In genomic region chr19:32266453-32266852, GRCh38 we compare ENCODE assay signal across 27 cellular contexts.
"Had no signal": no experiment of that assay in that cellular context is flagged by ENCODE, and none has a peak within 500 bp of the region (broad histone marks: within the 10 kb centered on the region; RNA-seq: fewer than 3 reads in every experiment).

No MANE protein-coding gene starts in this region.

- DNase-seq: hypothalamus; immature natural killer cell; kidney; left colon; left lung; lower lobe of right lung; mammary epithelial cell; mesenchymal stem cell; naive thymus-derived CD8-positive, alpha-beta T cell; ovary; stimulated activated CD4-positive, alpha-beta T cell treated with anti-CD3 and anti-CD28 coated beads, Interleukin-12 subunit alpha, Interleukin-12 subunit beta, amount 100 ng/mL, for 4 hours; stimulated activated CD4-positive, alpha-beta T cell treated with anti-CD3 and anti-CD28 coated beads, Interleukin-15, amount 100 ng/mL, for 24 hours; stimulated activated CD4-positive, alpha-beta T cell treated with anti-CD3 and anti-CD28 coated beads, Interleukin-2, amount 100 ng/mL, for 24 hours; stimulated activated CD4-positive, alpha-beta T cell treated with anti-CD3 and anti-CD28 coated beads, Interleukin-4, amount 100 ng/mL, for 1 hour; stimulated activated naive B cell treated with anti-CD40 and anti-IgM and Interleukin-4, amounts not matched to agents 10 μg/mL and 1 μg/mL and 100 μg/mL, for 72 hours; stimulated activated naive CD8-positive, alpha-beta T cell treated with anti-CD3 and anti-CD28 coated beads, Interleukin-15, Interleukin-2, amounts not matched to agents 100 U/mL and 50 U/mL, for 24 hours; stomach; tibial artery; trophoblast cell; upper lobe of right lung had no signal

- H3K9me3 Mint-ChIP-seq: immature natural killer cell, nephron, neural progenitor cell had no signal

- H3K4me1 ChIP-seq: left lung, lower lobe of right lung, right atrium auricular region, stomach, tibial artery, upper lobe of right lung had no signal

- H3K36me3 Mint-ChIP-seq: immature natural killer cell; naive thymus-derived CD8-positive, alpha-beta T cell; neural progenitor cell; stimulated activated naive B cell treated with anti-CD40 and anti-IgM and Interleukin-4, amounts not matched to agents 10 μg/mL and 1 μg/mL and 100 μg/mL, for 72 hours had no signal

- H3K4me3 Mint-ChIP-seq: immature natural killer cell; naive thymus-derived CD8-positive, alpha-beta T cell; nephron; neural progenitor cell; stimulated activated naive B cell treated with anti-CD40 and anti-IgM and Interleukin-4, amounts not matched to agents 10 μg/mL and 1 μg/mL and 100 μg/mL, for 72 hours had no signal

- H3K4me1 Mint-ChIP-seq: immature natural killer cell; naive thymus-derived CD8-positive, alpha-beta T cell; stimulated activated naive B cell treated with anti-CD40 and anti-IgM and Interleukin-4, amounts not matched to agents 10 μg/mL and 1 μg/mL and 100 μg/mL, for 72 hours had no signal

- H3K36me3 ChIP-seq: left lung, lower lobe of right lung, neural progenitor cell, ovary, right atrium auricular region, stomach, thoracic aorta, tibial artery, upper lobe of right lung had no signal

- H3K27ac Mint-ChIP-seq: immature natural killer cell; naive thymus-derived CD8-positive, alpha-beta T cell; nephron; neural progenitor cell; progenitor cell of endocrine pancreas; stimulated activated naive B cell treated with anti-CD40 and anti-IgM and Interleukin-4, amounts not matched to agents 10 μg/mL and 1 μg/mL and 100 μg/mL, for 72 hours had no signal

- H3K27ac ChIP-seq: left lung, lower lobe of right lung, neural progenitor cell, ovary, right atrium auricular region, skin epidermis, stomach, thoracic aorta, tibial artery, upper lobe of right lung had no signal

- H3K9ac ChIP-seq: neural progenitor cell had no signal

- H3K4me3 ChIP-seq: left lung, lower lobe of right lung, neural progenitor cell, ovary, right atrium auricular region, skin epidermis, stomach, thoracic aorta, tibial artery, upper lobe of right lung had no signal

- H3K9me3 ChIP-seq: left lung, lower lobe of right lung, right atrium auricular region, stomach, thoracic aorta, tibial artery, upper lobe of right lung had no signal

- ATAC-seq: left colon; left lung; lower lobe of right lung; naive thymus-derived CD8-positive, alpha-beta T cell; sciatic nerve; stimulated activated naive B cell treated with anti-CD40 and anti-IgM and Interleukin-4, amounts not matched to agents 10 μg/mL and 1 μg/mL and 100 μg/mL, for 72 hours; stimulated activated naive CD8-positive, alpha-beta T cell treated with anti-CD3 and anti-CD28 coated beads, Interleukin-15, Interleukin-2, amounts not matched to agents 100 U/mL and 50 U/mL, for 24 hours; upper lobe of right lung had no signal

- H3K4me2 ChIP-seq: neural progenitor cell had no signal

- H3K27me3 ChIP-seq: neural progenitor cell, ovary, right atrium auricular region, upper lobe of right lung had no signal
